1 cellular context compared by ENCODE assay signal in genomic region chr1:151047925-151048644, GRCh38.
TF ChIP-seq lines count a peak whose summit lies in the region.

No MANE protein-coding gene starts in this region.

TF ChIP-seq in SK-N-SH, 30 proteins besides CTCF, POLR2A, EP300 and RAD21 (continued from another document):
- 0 out of 2 replicates have a peak, but pooled peaks have one; percentile 1 for TF ChIP-seq PBX3 (IDR thresholded peaks at IDR 0.05)
